Comparison of ENCODE assay signal across 8 cellular contexts in the genomic region with DNA sequence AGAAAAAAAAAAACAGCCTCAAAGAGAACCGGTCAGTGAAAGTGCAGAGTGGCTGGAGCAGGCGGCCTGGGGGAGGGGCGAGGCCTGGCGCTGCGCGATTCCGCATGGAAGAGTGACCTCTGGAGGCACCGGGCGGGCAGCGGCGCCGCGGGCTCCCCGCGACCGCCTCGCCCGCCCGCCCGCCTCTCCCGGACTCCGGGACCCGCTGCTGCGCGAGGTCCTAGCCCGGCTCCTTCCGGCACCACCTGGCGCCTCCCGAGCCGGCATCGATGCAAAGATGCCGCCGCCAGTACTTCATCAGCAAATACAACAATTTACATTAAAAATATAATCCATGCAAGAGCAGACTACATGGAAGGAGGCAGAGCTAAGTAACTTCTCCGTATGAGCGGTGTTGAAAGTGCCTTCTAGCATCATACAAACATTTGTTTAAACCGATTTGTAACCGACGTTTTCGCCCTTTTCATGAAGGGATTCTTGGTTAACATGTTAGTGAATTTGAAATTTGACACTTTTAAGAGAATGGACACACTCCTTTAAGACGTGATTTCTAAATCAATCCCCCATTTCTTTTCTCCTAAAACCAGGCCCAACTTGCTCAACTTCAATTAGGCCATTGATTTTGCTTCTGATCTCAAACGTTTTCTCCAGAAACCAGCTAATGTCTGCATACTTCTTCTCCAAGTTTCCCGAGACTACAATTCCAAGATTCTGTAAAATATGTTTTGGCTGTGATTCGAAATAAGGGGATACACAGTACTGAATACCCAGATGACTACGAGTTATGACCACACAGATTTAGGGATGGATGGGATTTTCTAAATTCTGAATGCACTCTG. TPM values are rescaled to one million over a fixed set of nuclear protein-coding genes. Genes with fewer than 3 reads are reported as not detected.
DNase-seq lines count a peak whose midpoint lies in the region; ATAC-seq and TF ChIP-seq lines count a peak whose summit lies in the region.

No MANE protein-coding gene starts in this region.

- H3K36me3 ChIP-seq in muscle layer of colon (ENCODE audit: insufficient read depth, low read length): no peaks in the 10 kb centered on the region
- no peaks in the 10 kb centered on the region for H3K36me3 ChIP-seq in tibial nerve

- WGBS in tibial nerve, 2 donors: 3 to 4% methylated on average over 42 to 44 of the region's 44 CpGs

- TF ChIP-seq POLR2A in tibial nerve (IDR thresholded peaks at IDR 0.05): peak in 1 of 2 donors; percentile 18

- TF ChIP-seq CTCF in AG04449 (IDR thresholded peaks at IDR 0.05; ENCODE audit: insufficient read depth, low read length, missing control alignments) (peak; percentile 67), GM12873 (IDR thresholded peaks at IDR 0.05; ENCODE audit: insufficient read depth, low read depth, low read length, missing control alignments) (peak; percentile 40), fibroblast of mammary gland (conservative IDR thresholded peaks at IDR 0.05; ENCODE audit: control insufficient read depth, insufficient read depth, low read depth, low read length) (peak; percentile 35), tibial nerve (IDR thresholded peaks at IDR 0.05) (peak; percentile 36 to 77 (median 64))

- no peak overlapping the region for H3K27ac Mint-ChIP-seq in activated T-cell treated with anti-CD3 and anti-CD28 coated beads, Interleukin-2, amount 50 U/mL, for 24 hours

- H3K4me3 Mint-ChIP-seq in activated T-cell treated with anti-CD3 and anti-CD28 coated beads, Interleukin-2, amount 50 U/mL, for 24 hours: peak overlapping the region; percentile 47

- CTCF ChIA-PET in AG04449 (lab: Yijun Ruan, JAX): interaction anchor here (0.6 to 5.0 kb wide), 12 partner anchors 9 to 1962 kb away, joined by 3 to 55 read pairs (median 3); no protein-coding TSS in a partner anchor

- ATAC-seq in GM19395 (IDR thresholded peaks at IDR 0.05; ENCODE audit: unreplicated experiment): no peak

- H3K9me3 ChIP-seq in muscle layer of colon (ENCODE audit: low read length) (no peaks in the 10 kb centered on the region), tibial nerve (no peaks in the 10 kb centered on the region)

- peaks cover 56% of the 10 kb centered on the region for H3K27me3 Mint-ChIP-seq in activated T-cell treated with anti-CD3 and anti-CD28 coated beads, Interleukin-2, amount 50 U/mL, for 24 hours

- H3K27ac ChIP-seq in muscle layer of colon (ENCODE audit: low read depth, low read length) (peak overlapping the region; percentile 71), tibial nerve (peak overlapping the region; percentile 72 to 94 (median 82))

- POLR2A ChIA-PET in AG04449 (lab: Yijun Ruan, JAX): interaction anchor here (1.2 to 2.8 kb wide), 3 partner anchors 25 to 1578 kb away, joined by 4 to 19 read pairs (median 6); a partner anchor contains a TSS

- no peaks in the 10 kb centered on the region for H3K36me3 Mint-ChIP-seq in activated T-cell treated with anti-CD3 and anti-CD28 coated beads, Interleukin-2, amount 50 U/mL, for 24 hours (ENCODE audit: low read depth)

- TF ChIP-seq EP300 in tibial nerve (IDR thresholded peaks at IDR 0.05): peak in 1 of 2 donors; percentile 10

- H3K4me1 Mint-ChIP-seq in activated T-cell treated with anti-CD3 and anti-CD28 coated beads, Interleukin-2, amount 50 U/mL, for 24 hours (ENCODE audit: low read depth): peaks cover 24% of the 10 kb centered on the region

- DNase-seq in AG04449 (ENCODE audit: low read depth, low spot score) (no peak), NCI-H2196 (lab: John Stamatoyannopoulos, UW; ENCODE audit: unreplicated experiment) (peak; percentile 36), fibroblast of mammary gland (ENCODE audit: low read depth) (peak; percentile 78), tibial nerve (ENCODE audit: low spot score in 2 of 2) (peak; percentile 67 to 72)
- DNase-seq in activated T-cell treated with anti-CD3 and anti-CD28 coated beads, Interleukin-2, amount 50 U/mL, for 24 hours: peak; percentile 38

- H3K4me3 ChIP-seq in AG04449 (ENCODE audit: low read depth, low read length) (peak overlapping the region; percentile 85), fibroblast of mammary gland (ENCODE audit: control insufficient read depth, low read depth, low read length) (peak overlapping the region; percentile 75), muscle layer of colon (ENCODE audit: low read depth in 1 of 2, low read length in 2 of 2) (peak overlapping the region; percentile 51 to 57), tibial nerve (peak overlapping the region; percentile 49 to 75 (median 64))

- H3K27me3 ChIP-seq in muscle layer of colon (ENCODE audit: control insufficient read depth in 1 of 2, insufficient read depth in 2 of 2, low read length in 2 of 2) (no peaks in the 10 kb centered on the region), tibial nerve (no peaks in the 10 kb centered on the region)

- no peaks in the 10 kb centered on the region for H3K9me3 Mint-ChIP-seq in activated T-cell treated with anti-CD3 and anti-CD28 coated beads, Interleukin-2, amount 50 U/mL, for 24 hours

- H3K4me1 ChIP-seq in muscle layer of colon (ENCODE audit: insufficient read depth, low read length) (peaks cover 6% of the 10 kb centered on the region), tibial nerve (peaks cover 0 to 36% (median 11%) of the 10 kb centered on the region in 4 donors)

- peak overlapping the region; percentile 50 for H3K9ac ChIP-seq in muscle layer of colon (ENCODE audit: low read length)

RNA-seq across cellular contexts. Expression of a gene that starts 2.1 kb away (rescaled TPM):
- total RNA-seq in tibial nerve: 10 to 100 TPM; 12.6 to 20.8 (median 18.3) TPM

RNA-seq across cellular contexts. Expression of a gene that starts 34.6 kb away (rescaled TPM):
- 100 to 1,000 TPM; 115 to 148 (median 138) TPM for total RNA-seq in tibial nerve
